ENCODE assay signal across 18 cellular contexts in the genomic region with DNA sequence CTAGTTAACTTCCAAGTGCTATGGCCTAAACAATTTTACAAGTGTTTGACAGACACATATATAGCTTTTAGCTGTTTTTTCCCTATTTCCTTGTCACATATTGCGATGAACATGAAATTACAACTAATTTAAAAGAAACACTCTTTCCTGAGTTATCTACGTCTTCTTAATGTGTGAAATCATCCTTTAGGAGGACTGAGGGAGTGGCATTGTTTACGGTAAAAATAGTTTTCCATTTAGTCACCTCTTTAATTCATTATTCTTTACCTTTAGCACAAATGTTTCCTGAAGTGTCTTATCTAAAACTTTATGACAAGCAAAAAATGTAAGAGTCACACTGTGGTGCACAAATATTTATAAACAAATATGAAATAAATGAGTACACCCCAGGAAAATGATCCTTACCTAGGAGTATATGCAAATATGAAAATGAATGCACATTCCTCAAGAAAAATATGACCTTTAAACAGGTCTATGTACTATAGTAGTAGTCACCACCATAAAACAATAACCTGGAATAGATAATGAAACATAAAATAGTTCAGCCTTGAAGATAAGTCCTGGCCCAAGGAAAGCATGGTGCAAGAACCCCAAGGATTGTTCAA.
DNase-seq lines count a peak whose midpoint lies in the region; ATAC-seq and TF ChIP-seq lines count a peak whose summit lies in the region.
"Had no signal": no experiment of that assay in that cellular context is flagged by ENCODE, and none has a peak within 500 bp of the region (broad histone marks: within the 10 kb centered on the region; RNA-seq: fewer than 3 reads in every experiment).

No MANE protein-coding gene starts in this region.

- H3K36me3 Mint-ChIP-seq in Caco-2 (ENCODE audit: insufficient read depth, unreplicated experiment) = peaks cover 4% of the 10 kb centered on the region
- H3K36me3 Mint-ChIP-seq in activated CD4-positive, alpha-beta T cell treated with anti-CD3 and anti-CD28 coated beads for 36 hours (ENCODE audit: low read depth) = no peaks in the 10 kb centered on the region
- peaks cover 5% of the 10 kb centered on the region for H3K36me3 Mint-ChIP-seq in glutamatergic neuron (ENCODE audit: unreplicated experiment)
- H3K36me3 Mint-ChIP-seq: CD4-positive, alpha-beta memory T cell had no signal

- H3K4me3 ChIP-seq in Caco-2 (ENCODE audit: low read depth, low read length) (no peak overlapping the region), RWPE2 (ENCODE audit: severe bottlenecking) (no peak overlapping the region)
- H3K4me3 ChIP-seq: BLaER1 had no signal

- BruUV-seq in Caco-2 (replicated peaks; lab: Mats Ljungman, UMichigan) = no TSS peak

- H3K4me3 Mint-ChIP-seq in Caco-2 (ENCODE audit: unreplicated experiment) (no peak overlapping the region), glutamatergic neuron (ENCODE audit: unreplicated experiment) (no peak overlapping the region)
- no peak overlapping the region for H3K4me3 Mint-ChIP-seq in activated CD4-positive, alpha-beta T cell treated with anti-CD3 and anti-CD28 coated beads for 36 hours
- H3K4me3 Mint-ChIP-seq: CD4-positive, alpha-beta memory T cell had no signal

- TF ChIP-seq CTCF in Caco-2 (IDR thresholded peaks at IDR 0.05; ENCODE audit: insufficient read depth in 1 of 2, low read depth in 1 of 2, low read length in 1 of 2, severe bottlenecking in 1 of 2, unreplicated experiment in 1 of 2) = no peak
- TF ChIP-seq CTCF in RWPE2 (IDR thresholded peaks at IDR 0.05; ENCODE audit: poor library complexity, severe bottlenecking) = no peak
- TF ChIP-seq CTCF in glutamatergic neuron (IDR thresholded peaks at IDR 0.05; ENCODE audit: partially characterized antibody, unreplicated experiment) = no peak

- H3K4me1 ChIP-seq in Caco-2 = peaks cover 15% of the 10 kb centered on the region
- peaks cover 11% of the 10 kb centered on the region for H3K4me1 ChIP-seq in RWPE2 (ENCODE audit: insufficient read depth, poor library complexity, severe bottlenecking)
- H3K4me1 ChIP-seq: BLaER1 had no signal

- H3K27ac ChIP-seq in RWPE2 (ENCODE audit: poor library complexity, severe bottlenecking) = peak overlapping the region; percentile 21
- H3K27ac ChIP-seq: BLaER1 had no signal

- H3K27me3 Mint-ChIP-seq in Caco-2 (ENCODE audit: insufficient read depth, unreplicated experiment) = no peaks in the 10 kb centered on the region
- H3K27me3 Mint-ChIP-seq in activated CD4-positive, alpha-beta T cell treated with anti-CD3 and anti-CD28 coated beads for 36 hours = no peaks in the 10 kb centered on the region
- no peaks in the 10 kb centered on the region for H3K27me3 Mint-ChIP-seq in glutamatergic neuron (ENCODE audit: unreplicated experiment)
- H3K27me3 Mint-ChIP-seq: CD4-positive, alpha-beta memory T cell had no signal

- H3K27ac Mint-ChIP-seq in Caco-2 (ENCODE audit: unreplicated experiment) (peak overlapping the region; percentile 73), glutamatergic neuron (ENCODE audit: unreplicated experiment) (no peak overlapping the region)
- no peak overlapping the region for H3K27ac Mint-ChIP-seq in activated CD4-positive, alpha-beta T cell treated with anti-CD3 and anti-CD28 coated beads for 36 hours
- H3K27ac Mint-ChIP-seq: CD4-positive, alpha-beta memory T cell had no signal

- H3K36me3 ChIP-seq in Caco-2 (ENCODE audit: control insufficient read depth, insufficient read depth, low read length) (no peaks in the 10 kb centered on the region; the same call in 1 of the 2 replicates), RWPE2 (ENCODE audit: low read depth) (no peaks in the 10 kb centered on the region)
- H3K36me3 ChIP-seq: BLaER1 had no signal

- DNase-seq in Caco-2 = no peak
- peak; percentile 53 for DNase-seq in HT-29 (ENCODE audit: low spot score)
- DNase-seq in RWPE2 (ENCODE audit: low spot score) = no peak
- no peak for DNase-seq in left colon
- DNase-seq in activated CD4-positive, alpha-beta T cell treated with anti-CD3 and anti-CD28 coated beads for 36 hours = no peak
- DNase-seq in glutamatergic neuron = no peak
- DNase-seq: CD4-positive, alpha-beta memory T cell; H7; NCI-H1105 treated with DMSO at 0.1 percent for 48 hours; NCI-H1694; NCI-H2081 treated with DMSO at 0.1 percent for 48 hours; NCI-H748 treated with DMSO at 0.1 percent for 48 hours; NK-92 treated with Interleukin-12 subunit alpha and Interleukin-12 subunit beta, amount 100 ng/mL, for 24 hours; SIG-M5 had no signal

- CTCF ChIA-PET in Caco-2 (lab: Charles Lee) = no interaction called here
- CTCF ChIA-PET in activated CD4-positive, alpha-beta T cell treated with anti-CD3 and anti-CD28 coated beads for 36 hours (lab: Charles Lee) = interaction anchor here (0.9 kb wide), 1 partner anchor 16 kb away, joined by 3 read pairs; no protein-coding TSS in a partner anchor

- H3K9me3 Mint-ChIP-seq in Caco-2 (ENCODE audit: unreplicated experiment) (peaks cover 29% of the 10 kb centered on the region), glutamatergic neuron (ENCODE audit: unreplicated experiment) (peaks cover 2% of the 10 kb centered on the region)
- peaks cover 9% of the 10 kb centered on the region for H3K9me3 Mint-ChIP-seq in activated CD4-positive, alpha-beta T cell treated with anti-CD3 and anti-CD28 coated beads for 36 hours (ENCODE audit: low read depth)

- peaks cover 11% of the 10 kb centered on the region; the same call in 1 of the 2 replicates for H3K9me3 ChIP-seq in Caco-2
- no peaks in the 10 kb centered on the region for H3K9me3 ChIP-seq in RWPE2 (ENCODE audit: severe bottlenecking)

- H3K4me1 Mint-ChIP-seq in Caco-2 (ENCODE audit: low read depth, unreplicated experiment) = peaks cover 6% of the 10 kb centered on the region
- H3K4me1 Mint-ChIP-seq in activated CD4-positive, alpha-beta T cell treated with anti-CD3 and anti-CD28 coated beads for 36 hours = no peaks in the 10 kb centered on the region
- H3K4me1 Mint-ChIP-seq in glutamatergic neuron (ENCODE audit: low read depth, unreplicated experiment) = no peaks in the 10 kb centered on the region
- H3K4me1 Mint-ChIP-seq: CD4-positive, alpha-beta memory T cell had no signal

- POLR2A ChIA-PET in Caco-2 (lab: Charles Lee) = no interaction called here
- POLR2A ChIA-PET in activated CD4-positive, alpha-beta T cell treated with anti-CD3 and anti-CD28 coated beads for 36 hours (lab: Charles Lee) = no interaction called here

- H3K27me3 ChIP-seq in Caco-2 (replicated peaks; ENCODE audit: control insufficient read depth, insufficient read depth, low read length) (no peaks in the 10 kb centered on the region), RWPE2 (ENCODE audit: insufficient read depth, poor library complexity, severe bottlenecking) (no peaks in the 10 kb centered on the region)
- H3K27me3 ChIP-seq: BLaER1 had no signal

- intact Hi-C loops in Caco-2 (cut with micrococcal nuclease; ENCODE audit: unreplicated experiment) (loop anchor here (1.0 kb wide), 1 partner anchor 24 kb away; no protein-coding TSS in a partner anchor), left colon (cut with DNase I, micrococcal nuclease) (no loop called here)
- intact Hi-C loops in activated CD4-positive, alpha-beta T cell treated with anti-CD3 and anti-CD28 coated beads for 36 hours (cut with DNase I, micrococcal nuclease) = no loop called here

- ATAC-seq in RWPE2 (ENCODE audit: low read depth) (peak; percentile 76), left colon (peak; percentile 82), GM18519 (IDR thresholded peaks at IDR 0.05; ENCODE audit: low FRiP score, unreplicated experiment) (no peak), HG03139 (IDR thresholded peaks at IDR 0.05; ENCODE audit: unreplicated experiment) (no peak)
- ATAC-seq in activated CD4-positive, alpha-beta T cell treated with anti-CD3 and anti-CD28 coated beads for 36 hours = no peak
- ATAC-seq: SK-N-SH treated with all-trans-retinoic acid at 6 μM for 48 hours had no signal

Comparison
In these comparisons a context has a peak if more than half of its experiments do, and no peak if none do; other contexts are left out.
1. ATAC-seq: peak in RWPE2 (single experiment) and left colon (single experiment); none in activated CD4-positive, alpha-beta T cell treated with anti-CD3 and anti-CD28 coated beads for 36 hours (single experiment), GM18519 (single experiment) and HG03139 (single experiment).